In genomic region chr6:169961772-169962561, GRCh38 we compare ENCODE assay signal across 8 cellular contexts.
DNase-seq lines count a peak whose midpoint lies in the region; ATAC-seq and TF ChIP-seq lines count a peak whose summit lies in the region.

No MANE protein-coding gene starts in this region.

- H3K4me3 ChIP-seq in HUES48 (ENCODE audit: low read depth, low read length), result peak overlapping the region; percentile 60; the same call in 1 of the 2 replicates
- no peak overlapping the region for H3K4me3 ChIP-seq in body of pancreas

- H3K27me3 ChIP-seq in HUES48 (ENCODE audit: control insufficient read depth, insufficient read depth, low read length) (peaks cover 19% of the 10 kb centered on the region), body of pancreas (no peaks in the 10 kb centered on the region)

- peak in 6 of 7 experiments; percentile 11 to 45 (median 28) for TF ChIP-seq CTCF in body of pancreas (IDR thresholded peaks at IDR 0.05)

- H3K36me3 ChIP-seq in HUES48 (ENCODE audit: control insufficient read depth, insufficient read depth, low read length) (no peaks in the 10 kb centered on the region), body of pancreas (replicated peaks in 1 of 2; ENCODE audit: insufficient read depth in 1 of 2, low read depth in 2 of 2) (no peaks in the 10 kb centered on the region)

- DNase-seq in body of pancreas, result peak in 1 of 4 donors; percentile 17
- DNase-seq in left kidney (ENCODE audit: low read depth, low spot score), result peak; percentile 85
- peak; percentile 38 for DNase-seq in stimulated activated CD4-positive, alpha-beta T cell treated with anti-CD3 and anti-CD28 coated beads, Interleukin-4, amount 100 ng/mL, for 1 hour
- no peak for DNase-seq in OCI-M1 (lab: John Stamatoyannopoulos, UW)
- DNase-seq in Ammon's horn (ENCODE audit: low spot score), result no peak

- 20 to 32% methylated on average over 10 to 50 of the region's 75 CpGs for WGBS in body of pancreas, 2 donors

- H3K9me3 ChIP-seq in HUES48 (ENCODE audit: control insufficient read depth, insufficient read depth, low read length), result no peaks in the 10 kb centered on the region
- H3K9me3 ChIP-seq in body of pancreas, result no peaks in the 10 kb centered on the region

- intact Hi-C loops in body of pancreas (cut with DNase I), result no loop called here

- no peak overlapping the region for H3K9ac ChIP-seq in HUES48 (ENCODE audit: low read depth, low read length)

- TF ChIP-seq POLR2A in body of pancreas (IDR thresholded peaks at IDR 0.05), result no peak

- no peak for ATAC-seq in body of pancreas
- no peak for ATAC-seq in GM19452 (IDR thresholded peaks at IDR 0.05; ENCODE audit: unreplicated experiment)
- no peak for ATAC-seq in HG02870 (IDR thresholded peaks at IDR 0.05; ENCODE audit: unreplicated experiment)

- H3K27ac ChIP-seq in HUES48 (ENCODE audit: low read depth, low read length) (no peak overlapping the region), body of pancreas (no peak overlapping the region)

- H3K4me1 ChIP-seq in HUES48 (ENCODE audit: control insufficient read depth, insufficient read depth, low read length) (no peaks in the 10 kb centered on the region), body of pancreas (peaks cover 18% of the 10 kb centered on the region)

Comparison
In these comparisons a context has a peak if more than half of its experiments do, and no peak if none do; other contexts are left out.
1. DNase-seq: peak in left kidney (single experiment) and stimulated activated CD4-positive, alpha-beta T cell treated with anti-CD3 and anti-CD28 coated beads, Interleukin-4, amount 100 ng/mL, for 1 hour (single experiment); none in OCI-M1 (single experiment) and Ammon's horn (single experiment).